14 cellular contexts compared by ENCODE assay signal in the genomic region with DNA sequence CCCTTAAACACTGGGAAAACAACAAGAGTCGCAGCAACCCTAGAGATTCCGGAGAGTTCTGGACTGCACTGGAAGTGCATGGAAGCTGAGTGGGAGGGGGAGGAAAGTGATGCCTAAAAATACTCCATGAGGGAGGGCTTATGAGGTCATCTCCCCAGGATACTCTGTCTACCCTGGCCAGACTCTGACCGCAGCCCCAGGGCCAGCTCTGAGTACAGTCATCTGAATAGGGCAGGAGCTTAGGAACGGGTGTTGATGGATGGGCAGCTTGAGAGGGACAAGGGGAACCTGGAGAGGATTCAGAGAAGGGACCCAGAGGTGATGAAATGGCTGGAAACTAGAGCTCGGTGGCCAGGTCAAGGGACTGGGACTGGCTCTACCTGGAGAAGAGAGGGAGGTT.
DNase-seq lines count a peak whose midpoint lies in the region; ATAC-seq, FAIRE-seq and TF ChIP-seq lines count a peak whose summit lies in the region.
"Had no signal": no experiment of that assay in that cellular context is flagged by ENCODE, and none has a peak within 500 bp of the region (broad histone marks: within the 10 kb centered on the region; RNA-seq: fewer than 3 reads in every experiment).

No MANE protein-coding gene starts in this region.

- peak; percentile 68 for ATAC-seq in K562
- peak; percentile 95 to 96 for ATAC-seq in right cardiac atrium
- ATAC-seq in T-cell (replicated peaks in 1 of 4) = no peak
- ATAC-seq: activated T-helper 17 cell treated with anti-CD3 and anti-CD28 coated beads, Interleukin-2, amount 50 U/mL, for 72 hours; stimulated activated memory B cell treated with anti-CD40 and anti-IgM and Interleukin-4, amounts not matched to agents 10 μg/mL and 1 μg/mL and 100 μg/mL, for 72 hours had no signal

- no peak for TF ChIP-seq POLR2A in K562 (conservative IDR thresholded peaks at IDR 0.05)
- no peak for TF ChIP-seq POLR2A in spleen (IDR thresholded peaks at IDR 0.05)

- H3K4me3 ChIP-seq in HEK293 (ENCODE audit: low read depth, low read length) (no peak overlapping the region), K562 (no peak overlapping the region), right cardiac atrium (ENCODE audit: low read length) (no peak overlapping the region), spleen (no peak overlapping the region)
- H3K4me3 ChIP-seq: esophagus muscularis mucosa had no signal

- no peak for FAIRE-seq in K562 (lab: Jason Lieb, UNC)

- no peak overlapping the region; a peak in 1 of 4 replicates for H3K9ac ChIP-seq in K562 (ENCODE audit: insufficient read depth in 1 of 2, low read depth in 2 of 2, low read length in 2 of 2)
- H3K9ac ChIP-seq: parathyroid adenoma had no signal

- H3K36me3 ChIP-seq in HEK293 (ENCODE audit: control insufficient read depth in 2 of 2, insufficient read depth in 1 of 2, low read length in 2 of 2) (no peaks in the 10 kb centered on the region), K562 (ENCODE audit: control insufficient read depth, insufficient read depth, low read length) (no peaks in the 10 kb centered on the region), spleen (no peaks in the 10 kb centered on the region)
- H3K36me3 ChIP-seq: esophagus muscularis mucosa had no signal

- H3K4me1 ChIP-seq in HEK293 (ENCODE audit: control insufficient read depth, insufficient read depth, low read length) (peaks cover 25% of the 10 kb centered on the region), K562 (replicated peaks in 1 of 2; ENCODE audit: control insufficient read depth in 2 of 2, insufficient read depth in 2 of 2, low read length in 2 of 2) (peaks cover 19 to 44% of the 10 kb centered on the region in 2 experiments), right cardiac atrium (ENCODE audit: control insufficient read depth, insufficient read depth, low read length) (peaks cover 8% of the 10 kb centered on the region), spleen (no peaks in the 10 kb centered on the region)
- H3K4me1 ChIP-seq: parathyroid adenoma had no signal

- TF ChIP-seq CTCF in HEK293 (tag by site-specific recombination; IDR thresholded peaks at IDR 0.05) (no peak), K562 (IDR thresholded peaks at IDR 0.05 in 2 of 3, conservative IDR thresholded peaks at IDR 0.05 in 1 of 3; ENCODE audit: insufficient read depth in 2 of 3, low read depth in 1 of 3, low read length in 3 of 3) (no peak), spleen (IDR thresholded peaks at IDR 0.05 in 8 of 11, conservative IDR thresholded peaks at IDR 0.05 in 3 of 11) (no peak)

- POLR2A ChIA-PET in HEK293 (lab: Yijun Ruan, JAX) = no interaction called here
- POLR2A ChIA-PET in K562 (lab: Yijun Ruan, JAX) = interaction anchor here (0.6 to 0.8 kb wide), 4 partner anchors 16 to 248 kb away, joined by 3 to 6 read pairs (median 4); no protein-coding TSS in a partner anchor
- POLR2A ChIA-PET in T-cell (lab: Charles Lee) = no interaction called here

- H3K27ac ChIP-seq in HEK293 (ENCODE audit: extremely low read depth, low read depth, low read length) (peak overlapping the region; percentile 89; the same call in 1 of the 2 replicates), K562 (ENCODE audit: extremely low read depth, low read depth, low read length) (peak overlapping the region; percentile 37; the same call in 1 of the 3 replicates), right cardiac atrium (ENCODE audit: low read length) (peak overlapping the region; percentile 92), spleen (no peak overlapping the region)
- H3K27ac ChIP-seq: parathyroid adenoma had no signal

- peak overlapping the region; percentile 13; the same call in 1 of the 2 replicates for H3K4me2 ChIP-seq in K562 (ENCODE audit: insufficient read depth, low read length)

- H3K9me3 ChIP-seq in HEK293 (ENCODE audit: control insufficient read depth, insufficient read depth, low read depth, low read length) (no peaks in the 10 kb centered on the region), K562 (replicated peaks; ENCODE audit: control insufficient read depth, insufficient read depth, low read depth, low read length) (0 out of 2 replicates have a peak, but pooled peaks cover 1% of the 10 kb centered on the region), right cardiac atrium (ENCODE audit: control insufficient read depth, low read length) (no peaks in the 10 kb centered on the region), spleen (peaks cover 0 to 6% (median 0%) of the 10 kb centered on the region in 8 donors)
- H3K9me3 ChIP-seq: esophagus muscularis mucosa had no signal

- no peaks in the 10 kb centered on the region for H3K79me2 ChIP-seq in K562 (ENCODE audit: control insufficient read depth, insufficient read depth, low read length)
- H3K79me2 ChIP-seq: parathyroid adenoma had no signal

- no peak overlapping the region for H3K4me3 Mint-ChIP-seq in T-cell
- H3K4me3 Mint-ChIP-seq: activated T-helper 17 cell treated with anti-CD3 and anti-CD28 coated beads, Interleukin-2, amount 50 U/mL, for 72 hours; stimulated activated memory B cell treated with anti-CD40 and anti-IgM and Interleukin-4, amounts not matched to agents 10 μg/mL and 1 μg/mL and 100 μg/mL, for 72 hours; T-helper 1 cell treated with Interleukin-12 subunit alpha and Interleukin-12 subunit beta and Interleukin-4 antibody, amounts not matched to agents 30 μg/mL and 1 μg/mL, for 36 hours had no signal

- H2AFZ ChIP-seq in K562 (ENCODE audit: low read depth, low read length) = no peak overlapping the region
- H2AFZ ChIP-seq: parathyroid adenoma had no signal

- H3K27me3 ChIP-seq in K562 (ENCODE audit: control insufficient read depth in 2 of 2, insufficient read depth in 2 of 2, low read length in 2 of 2) = no peaks in the 10 kb centered on the region
- no peaks in the 10 kb centered on the region for H3K27me3 ChIP-seq in right cardiac atrium (ENCODE audit: control insufficient read depth, insufficient read depth)
- no peaks in the 10 kb centered on the region for H3K27me3 ChIP-seq in spleen (replicated peaks in 1 of 7)
- H3K27me3 ChIP-seq: esophagus muscularis mucosa had no signal

- DNase-seq in K562 (ENCODE audit: extremely low read depth in 1 of 4, low spot score in 3 of 4) (peak; percentile 45 to 59 (median 54)), right cardiac atrium (peak; percentile 81 to 88 (median 85)), stromal cell of bone marrow (ENCODE audit: low read depth) (peak; percentile 97), OCI-M2 (lab: John Stamatoyannopoulos, UW; ENCODE audit: unreplicated experiment) (no peak), spleen (no peak), T-cell (no peak)
- no peak for DNase-seq in stimulated activated CD4-positive, alpha-beta T cell treated with anti-CD3 and anti-CD28 coated beads, Interleukin-4, amount 100 ng/mL, for 1 hour
- DNase-seq: NCI-H2171 had no signal

- no peaks in the 10 kb centered on the region for H3K9me1 ChIP-seq in K562 (ENCODE audit: control insufficient read depth, insufficient read depth, low read length)

- in situ Hi-C loops in K562 (cut with MboI) = no loop called here

- H3K27ac Mint-ChIP-seq in T-cell = no peak overlapping the region
- H3K27ac Mint-ChIP-seq: activated T-helper 17 cell treated with anti-CD3 and anti-CD28 coated beads, Interleukin-2, amount 50 U/mL, for 72 hours; stimulated activated memory B cell treated with anti-CD40 and anti-IgM and Interleukin-4, amounts not matched to agents 10 μg/mL and 1 μg/mL and 100 μg/mL, for 72 hours; T-helper 1 cell treated with Interleukin-12 subunit alpha and Interleukin-12 subunit beta and Interleukin-4 antibody, amounts not matched to agents 30 μg/mL and 1 μg/mL, for 36 hours had no signal

- no peaks in the 10 kb centered on the region for H3K4me1 Mint-ChIP-seq in T-cell
- H3K4me1 Mint-ChIP-seq: activated T-helper 17 cell treated with anti-CD3 and anti-CD28 coated beads, Interleukin-2, amount 50 U/mL, for 72 hours; stimulated activated memory B cell treated with anti-CD40 and anti-IgM and Interleukin-4, amounts not matched to agents 10 μg/mL and 1 μg/mL and 100 μg/mL, for 72 hours had no signal

- no peaks in the 10 kb centered on the region for H4K20me1 ChIP-seq in K562 (replicated peaks; ENCODE audit: control insufficient read depth, insufficient read depth, low read length)

- no peaks in the 10 kb centered on the region for H3K36me3 Mint-ChIP-seq in T-cell
- H3K36me3 Mint-ChIP-seq: stimulated activated memory B cell treated with anti-CD40 and anti-IgM and Interleukin-4, amounts not matched to agents 10 μg/mL and 1 μg/mL and 100 μg/mL, for 72 hours had no signal

- H3K27me3 Mint-ChIP-seq in T-cell = peaks cover 6 to 7% of the 10 kb centered on the region in 2 donors

- no peak for TF ChIP-seq RAD21 in K562 (CRISPR knock-in tag; conservative IDR thresholded peaks at IDR 0.05 in 1 of 2, IDR thresholded peaks at IDR 0.05 in 1 of 2)

- TF ChIP-seq EP300 in K562 (IDR thresholded peaks at IDR 0.05; ENCODE audit: low read length) = no peak

- 44% methylated on average over 5 of the region's 5 CpGs for WGBS in K562 (ENCODE audit: insufficient coverage, low coverage, missing lambda C conversion rate)
- 18% methylated on average over 5 of the region's 5 CpGs for whole genome bisulfite sequencing in right cardiac atrium
- 71 to 87% (median 81%) methylated on average over 5 of the region's 5 CpGs for WGBS in spleen, 5 donors

- intact Hi-C loops in K562 (cut with micrococcal nuclease) (loop anchor here (5.0 to 10.0 kb wide), 3 partner anchors 77 to 393 kb away; a partner anchor contains a TSS), right cardiac atrium (cut with DNase I) (loop anchor here in 1 of 4 donors (5.0 kb wide), 1 partner anchor 77 kb away; a partner anchor contains a TSS), spleen (cut with DNase I; ENCODE audit: low total_unique reads) (no loop called here)

- H3K9me3 Mint-ChIP-seq in T-cell = peaks cover 0 to 3% (median 2%) of the 10 kb centered on the region in 3 donors
- H3K9me3 Mint-ChIP-seq: activated T-helper 17 cell treated with anti-CD3 and anti-CD28 coated beads, Interleukin-2, amount 50 U/mL, for 72 hours; T-helper 1 cell treated with Interleukin-12 subunit alpha and Interleukin-12 subunit beta and Interleukin-4 antibody, amounts not matched to agents 30 μg/mL and 1 μg/mL, for 36 hours had no signal

- CTCF ChIA-PET in HEK293 (lab: Yijun Ruan, JAX) = interaction anchor here (0.6 to 1.9 kb wide), 6 partner anchors 8 to 97 kb away, joined by 3 to 6 read pairs (median 4); a partner anchor contains a TSS
- CTCF ChIA-PET in K562 (lab: Yijun Ruan, JAX; ENCODE audit: low intra/inter-chr PET ratio) = no interaction called here
- CTCF ChIA-PET in T-cell (lab: Charles Lee) = interaction anchor here in 1 of 2 donors (0.7 kb wide), 1 partner anchor 543 kb away, joined by 3 read pairs; no protein-coding TSS in a partner anchor

- BruUV-seq in K562 (replicated peaks; lab: Mats Ljungman, UMichigan) = no TSS peak

TF ChIP-seq in HEK293, 187 proteins besides CTCF, POLR2A, EP300 and RAD21 (continues in another document):
- TF ChIP-seq ZNF555 (tag by site-specific recombination; conservative IDR thresholded peaks at IDR 0.05) (no peak), ZFP3 (tag by site-specific recombination; IDR thresholded peaks at IDR 0.05; ENCODE audit: low read depth) (no peak)

Comparison
In these comparisons a context has a peak if more than half of its experiments do, and no peak if none do; other contexts are left out.
1. H3K27ac ChIP-seq: peak in HEK293 (single experiment), K562 (single experiment) and right cardiac atrium (single experiment); none in spleen (0 of 8).
2. ATAC-seq: peak in K562 (single experiment) and right cardiac atrium (2 of 2); none in T-cell (0 of 4).
3. DNase-seq: peak in K562 (4 of 4), right cardiac atrium (3 of 3) and stromal cell of bone marrow (single experiment); none in OCI-M2 (single experiment), stimulated activated CD4-positive, alpha-beta T cell treated with anti-CD3 and anti-CD28 coated beads, Interleukin-4, amount 100 ng/mL, for 1 hour (single experiment), spleen (single experiment) and T-cell (0 of 34).